ENCODE assay signal across 17 cellular contexts in the genomic region with DNA sequence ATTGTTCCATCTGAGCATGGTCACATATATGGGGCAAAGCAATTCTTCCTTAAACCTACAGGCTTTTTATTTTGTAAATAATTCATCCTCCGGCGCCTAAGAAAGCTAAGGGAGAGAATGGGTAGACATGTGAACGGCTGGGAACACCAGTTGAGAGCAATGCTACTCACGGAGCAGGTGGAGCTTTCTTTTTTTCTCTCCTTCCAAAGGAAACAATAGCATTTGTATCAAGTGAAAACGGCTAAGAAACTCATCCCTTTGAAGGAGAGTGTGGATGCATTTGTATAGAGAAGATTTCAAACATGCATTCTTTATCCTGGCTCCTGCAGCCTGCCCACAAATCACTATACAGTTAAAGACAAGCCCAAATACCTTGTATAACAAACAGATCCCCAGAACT.
"Had no signal": no experiment of that assay in that cellular context is flagged by ENCODE, and none has a peak within 500 bp of the region (broad histone marks: within the 10 kb centered on the region; RNA-seq: fewer than 3 reads in every experiment).

No MANE protein-coding gene starts in this region.

- H3K4me3 ChIP-seq: ascending aorta, cardiac muscle cell, gastrocnemius medialis, SK-N-MC, tibial artery had no signal

- DNase-seq: activated CD4-positive, alpha-beta T cell treated with anti-CD3 and anti-CD28 coated beads for 4 hours; activated CD8-positive, alpha-beta memory T cell treated with anti-CD3 and anti-CD28 coated beads, Interleukin-2, amount 50 U/mL, for 4 hours; activated CD8-positive, alpha-beta T cell treated with anti-CD3 and anti-CD28 coated beads for 36 hours; activated naive CD4-positive, alpha-beta T cell; effector CD8-positive, alpha-beta T cell; gastrocnemius medialis; left colon; mammary epithelial cell; small intestine; T-cell; T1000; tibial artery had no signal

- H3K36me3 ChIP-seq: ascending aorta, cardiac muscle cell, gastrocnemius medialis had no signal

- H3K9me3 ChIP-seq: ascending aorta, gastrocnemius medialis, tibial artery had no signal

- H3K27me3 ChIP-seq: ascending aorta, cardiac muscle cell, gastrocnemius medialis, tibial artery had no signal

- H3K4me1 ChIP-seq: ascending aorta, gastrocnemius medialis, parathyroid adenoma had no signal

- ATAC-seq: activated CD8-positive, alpha-beta T cell treated with anti-CD3 and anti-CD28 coated beads for 36 hours; gastrocnemius medialis; left colon; T-cell had no signal

- H3K27ac ChIP-seq: ascending aorta, cardiac muscle cell, gastrocnemius medialis, parathyroid adenoma, SK-N-MC, tibial artery, VCaP had no signal

- H3K9ac ChIP-seq: parathyroid adenoma had no signal
